Comparison of ENCODE assay signal across 11 cellular contexts in the genomic region with DNA sequence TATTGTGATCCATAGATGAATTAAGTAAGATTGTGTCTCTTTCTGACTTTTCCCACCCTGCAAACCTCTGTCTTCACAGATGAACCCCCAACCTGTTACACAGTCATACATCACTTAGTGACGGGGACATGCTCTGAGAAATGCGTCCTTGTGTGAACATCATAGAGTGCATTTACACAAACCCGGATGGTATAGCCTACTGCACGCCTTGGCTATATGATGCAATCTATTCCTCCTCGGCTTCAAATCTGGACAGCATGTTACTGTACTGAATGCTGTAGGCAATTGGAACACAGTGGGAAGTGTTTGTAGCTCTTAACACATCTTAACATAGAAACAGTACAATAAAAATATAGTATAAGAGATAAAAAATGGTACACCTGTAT. TPM values are rescaled to one million over a fixed set of nuclear protein-coding genes. Genes with fewer than 3 reads are reported as not detected.
A peak's percentile ranks its signal among the peaks of the same experiment; 100 is the strongest.
DNase-seq lines count a peak whose midpoint lies in the region; ATAC-seq, FAIRE-seq and TF ChIP-seq lines count a peak whose summit lies in the region.
"Had no signal": no experiment of that assay in that cellular context is flagged by ENCODE, and none has a peak within 500 bp of the region (broad histone marks: within the 10 kb centered on the region; RNA-seq: fewer than 3 reads in every experiment).

No MANE protein-coding gene starts in this region.

- CTCF ChIA-PET in K562 (lab: Yijun Ruan, JAX; ENCODE audit: low intra/inter-chr PET ratio), result interaction anchor here (5.2 kb wide), 1 partner anchor 79 kb away, joined by 97 read pairs; no protein-coding TSS in a partner anchor

- POLR2A ChIA-PET in K562 (lab: Yijun Ruan, JAX), result no interaction called here

- no peak for FAIRE-seq in K562 (lab: Jason Lieb, UNC)

- no peak overlapping the region for H3K27ac ChIP-seq in K562 (ENCODE audit: extremely low read depth, low read depth, low read length)
- H3K27ac ChIP-seq in transverse colon, result no peak overlapping the region
- H3K27ac ChIP-seq: parathyroid adenoma had no signal

- H3K4me2 ChIP-seq in K562 (ENCODE audit: insufficient read depth, low read length), result no peak overlapping the region

- no peak overlapping the region for H3K9ac ChIP-seq in K562 (ENCODE audit: insufficient read depth in 1 of 2, low read depth in 2 of 2, low read length in 2 of 2)
- H3K9ac ChIP-seq: parathyroid adenoma had no signal

- no TSS peak for BruUV-seq in K562 (replicated peaks; lab: Mats Ljungman, UMichigan)

- H3K27me3 ChIP-seq in K562 (ENCODE audit: control insufficient read depth in 2 of 2, insufficient read depth in 2 of 2, low read length in 2 of 2) (0 out of 5 replicates have a peak, but pooled peaks cover 0 to 4% of the 10 kb centered on the region in 2 experiments), transverse colon (no peaks in the 10 kb centered on the region)

- H3K4me3 ChIP-seq in K562 (no peak overlapping the region), transverse colon (no peak overlapping the region)

- H3K4me1 ChIP-seq in K562 (replicated peaks in 1 of 2; ENCODE audit: control insufficient read depth in 2 of 2, insufficient read depth in 2 of 2, low read length in 2 of 2) (peaks cover 5 to 28% of the 10 kb centered on the region in 2 experiments), transverse colon (peaks cover 0 to 5% (median 0%) of the 10 kb centered on the region in 4 donors)

- H3K36me3 ChIP-seq in K562 (ENCODE audit: control insufficient read depth, insufficient read depth, low read length) (no peaks in the 10 kb centered on the region), transverse colon (no peaks in the 10 kb centered on the region)

- H4K20me1 ChIP-seq in K562 (replicated peaks; ENCODE audit: control insufficient read depth, insufficient read depth, low read length), result no peaks in the 10 kb centered on the region

- ATAC-seq in GM18498 (IDR thresholded peaks at IDR 0.05; ENCODE audit: unreplicated experiment) (peak; percentile 37), GM21367 (IDR thresholded peaks at IDR 0.05; ENCODE audit: unreplicated experiment) (peak; percentile 32), HG03442 (IDR thresholded peaks at IDR 0.05; ENCODE audit: unreplicated experiment) (peak; percentile 43), K562 (no peak)

- no peaks in the 10 kb centered on the region for H3K9me3 ChIP-seq in K562 (replicated peaks; ENCODE audit: control insufficient read depth, insufficient read depth, low read depth, low read length)
- no peaks in the 10 kb centered on the region for H3K9me3 ChIP-seq in transverse colon

- no peaks in the 10 kb centered on the region for H3K79me2 ChIP-seq in K562 (ENCODE audit: control insufficient read depth, insufficient read depth, low read length)
- H3K79me2 ChIP-seq: parathyroid adenoma had no signal

- no peak for TF ChIP-seq POLR2A in K562 (conservative IDR thresholded peaks at IDR 0.05)
- no peak for TF ChIP-seq POLR2A in transverse colon (IDR thresholded peaks at IDR 0.05)

- TF ChIP-seq CTCF in K562 (IDR thresholded peaks at IDR 0.05 in 2 of 3, conservative IDR thresholded peaks at IDR 0.05 in 1 of 3; ENCODE audit: insufficient read depth in 2 of 3, low read depth in 1 of 3, low read length in 3 of 3) (no peak), transverse colon (IDR thresholded peaks at IDR 0.05) (no peak)

- TF ChIP-seq RAD21 in K562 (CRISPR knock-in tag; conservative IDR thresholded peaks at IDR 0.05 in 1 of 2, IDR thresholded peaks at IDR 0.05 in 1 of 2), result no peak

- DNase-seq in K562 (ENCODE audit: extremely low read depth in 1 of 4, low spot score in 3 of 4), result no peak
- no peak for DNase-seq in transverse colon
- DNase-seq in ureter (ENCODE audit: low spot score), result no peak
- no peak for DNase-seq in COLO829 (ENCODE audit: low spot score)
- no peak for DNase-seq in NCI-H82 treated with DMSO at 0.1 percent for 48 hours (lab: John Stamatoyannopoulos, UW; ENCODE audit: unreplicated experiment)
- DNase-seq: DMS79 treated with DMSO at 0.1 percent for 48 hours, NCI-H187 had no signal

- intact Hi-C loops in K562 (cut with micrococcal nuclease), result loop anchor here (2.0 kb wide), 1 partner anchor 627 kb away; no protein-coding TSS in a partner anchor
- intact Hi-C loops in transverse colon (cut with DNase I; ENCODE audit: low total_unique reads), result loop anchor here (2.0 to 5.0 kb wide), 2 partner anchors 81 to 945 kb away; no protein-coding TSS in a partner anchor

- in situ Hi-C loops in K562 (cut with MboI), result loop anchor here (5.0 to 10.0 kb wide), 2 partner anchors 70 to 153 kb away; no protein-coding TSS in a partner anchor
- in situ Hi-C loops in transverse colon (cut with MboI; ENCODE audit: low pct_ligation_motif_present in 1 of 4, low pct_unique_long_range_greater_than_20kb in 1 of 4, low sequenced_read_pairs in 3 of 4), result loop anchor here (5.0 to 10.0 kb wide), 3 partner anchors 73 to 80 kb away; no protein-coding TSS in a partner anchor

- no peak overlapping the region for H2AFZ ChIP-seq in K562 (ENCODE audit: low read depth, low read length)
- H2AFZ ChIP-seq: parathyroid adenoma had no signal

- WGBS in K562 (ENCODE audit: insufficient coverage, low coverage, missing lambda C conversion rate), result 58% methylated on average over 5 of the region's 5 CpGs
- WGBS in transverse colon (ENCODE audit: low coverage in 1 of 2), 2 donors, result 69 to 82% methylated on average over 2 to 5 of the region's 5 CpGs

- TF ChIP-seq EP300 in K562 (IDR thresholded peaks at IDR 0.05; ENCODE audit: low read length) (no peak), transverse colon (IDR thresholded peaks at IDR 0.05; ENCODE audit: low read depth) (no peak)

- H3K9me1 ChIP-seq in K562 (ENCODE audit: control insufficient read depth, insufficient read depth, low read length), result no peaks in the 10 kb centered on the region

TF ChIP-seq in K562, 482 proteins besides CTCF, POLR2A, EP300 and RAD21 (continues in another document):
- TF ChIP-seq, protein P1, sequence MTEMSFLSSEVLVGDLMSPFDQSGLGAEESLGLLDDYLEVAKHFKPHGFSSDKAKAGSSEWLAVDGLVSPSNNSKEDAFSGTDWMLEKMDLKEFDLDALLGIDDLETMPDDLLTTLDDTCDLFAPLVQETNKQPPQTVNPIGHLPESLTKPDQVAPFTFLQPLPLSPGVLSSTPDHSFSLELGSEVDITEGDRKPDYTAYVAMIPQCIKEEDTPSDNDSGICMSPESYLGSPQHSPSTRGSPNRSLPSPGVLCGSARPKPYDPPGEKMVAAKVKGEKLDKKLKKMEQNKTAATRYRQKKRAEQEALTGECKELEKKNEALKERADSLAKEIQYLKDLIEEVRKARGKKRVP (CRISPR knock-in tag; IDR thresholded peaks at IDR 0.05), result peak; percentile 65; the same call in 1 of the 2 replicates
- TF ChIP-seq CEBPG (CRISPR knock-in tag; IDR thresholded peaks at IDR 0.05), result peak; percentile 59
- TF ChIP-seq CEBPG (tag; conservative IDR thresholded peaks at IDR 0.05 in 1 of 2, IDR thresholded peaks at IDR 0.05 in 1 of 2), result peak in 1 of 2 experiments; percentile 48; a peak in 2 of 4 replicates
- no peak for TF ChIP-seq HMGN3 (IDR thresholded peaks at IDR 0.05; ENCODE audit: borderline replicate concordance, extremely low read depth, insufficient read length, low read depth, low read length)
- TF ChIP-seq NFXL1 (CRISPR knock-in tag; IDR thresholded peaks at IDR 0.05), result no peak

RNA-seq across cellular contexts. Expression of a gene that starts 7.4 kb away (rescaled TPM):
- total RNA-seq in K562 (2011; cell fraction: chromatin; rRNA removed; ENCODE audit: low replicate concordance), result 1.1 and 1.4 TPM in 2 replicates
- total RNA-seq in K562 (2011; cell fraction: nucleolus; rRNA removed), result 1.0 and 1.6 TPM in 2 replicates
- 0.15 and 0.59 TPM in 2 replicates for total RNA-seq in K562 (2011; cell fraction: nucleoplasm; rRNA removed)
- total RNA-seq in K562 (2014; rRNA removed) (2.7 and 2.8 TPM in 2 replicates), K562 (2014; rRNA removed; fragmentation: Illumina TruSeq; extraction: Trizol) (3.5 and 4.4 TPM in 2 replicates), K562 (2015; rRNA removed; fragmentation: Illumina TruSeq; extraction: Trizol) (6.4 and 6.6 TPM in 2 replicates), K562 (2021) (2.4 and 3.8 TPM in 2 replicates), transverse colon (10 to 100 TPM in 1 of 4 donors, 1 to 10 TPM in 3; 1.6 to 15.3 (median 4.3) TPM), ureter (1.3 TPM)
- polyA plus RNA-seq in K562 (2011; rRNA removed) (0.72 and 2.7 TPM in 2 replicates), K562 (2014; fragmentation: Illumina TruSeq; extraction: Trizol) (6.3 and 7.1 TPM in 2 replicates), K562 (2014; fragmentation: Nextera tagmentation; extraction: Ambion mirVana) (1 to 10 TPM; 1.3 to 1.5 TPM), K562 (2014; rRNA removed) (2.1 and 3.3 TPM in 2 replicates)
- 0.45 and 1.7 TPM in 2 replicates for polyA plus RNA-seq in K562 (2011; cell fraction: cytosol; rRNA removed)
- 1.8 and 7.2 TPM in 2 replicates for polyA plus RNA-seq in K562 (2011; cell fraction: nucleus; rRNA removed)
- polyA plus RNA-seq in K562 (2012), result 6.1 and 17.9 TPM in 2 replicates
- polyA minus RNA-seq in K562 (2011; rRNA and poly(A)+ RNA removed), result 0.84 and 1.7 TPM in 2 replicates
- 5.1 TPM in 1 of 2 replicates, not detected in the other for polyA minus RNA-seq in K562 (2011; cell fraction: cytosol; rRNA and poly(A)+ RNA removed)
- polyA minus RNA-seq in K562 (2011; cell fraction: nucleus; rRNA and poly(A)+ RNA removed), result 0.67 and 4.9 TPM in 2 replicates

RNA-seq across cellular contexts. Expression of a gene that starts 27.8 kb away (rescaled TPM):
- total RNA-seq in K562 (2011; cell fraction: chromatin; rRNA removed; ENCODE audit: low replicate concordance), result not detected in 2 replicates
- not detected in 2 replicates for total RNA-seq in K562 (2011; cell fraction: nucleolus; rRNA removed)
- not detected in 2 replicates for total RNA-seq in K562 (2011; cell fraction: nucleoplasm; rRNA removed)
- not detected in 2 replicates for total RNA-seq in K562 (2014; rRNA removed)
- not detected in 2 replicates for total RNA-seq in K562 (2014; rRNA removed; fragmentation: Illumina TruSeq; extraction: Trizol)
- total RNA-seq in K562 (2015; rRNA removed; fragmentation: Illumina TruSeq; extraction: Trizol), result not detected in 2 replicates
- not detected in 2 replicates for total RNA-seq in K562 (2021)
- not detected in 2 replicates for polyA plus RNA-seq in K562 (2011; rRNA removed)
- polyA plus RNA-seq in K562 (2011; cell fraction: cytosol; rRNA removed), result not detected in 2 replicates
- polyA plus RNA-seq in K562 (2011; cell fraction: nucleus; rRNA removed), result not detected in 2 replicates
- not detected in 2 replicates for polyA plus RNA-seq in K562 (2012)
- polyA plus RNA-seq in K562 (2014; fragmentation: Illumina TruSeq; extraction: Trizol), result not detected in 2 replicates
- not detected for polyA plus RNA-seq in K562 (2014; fragmentation: Nextera tagmentation; extraction: Ambion mirVana)
- not detected in 2 replicates for polyA plus RNA-seq in K562 (2014; rRNA removed)
- not detected in 2 replicates for polyA minus RNA-seq in K562 (2011; rRNA and poly(A)+ RNA removed)
- not detected in 2 replicates for polyA minus RNA-seq in K562 (2011; cell fraction: cytosol; rRNA and poly(A)+ RNA removed)
- not detected in 2 replicates for polyA minus RNA-seq in K562 (2011; cell fraction: nucleus; rRNA and poly(A)+ RNA removed)
- not detected for total RNA-seq in transverse colon
- not detected for total RNA-seq in ureter
